18 cellular contexts compared by ENCODE assay signal in genomic region chr13:108272333-108272732, GRCh38. TPM values are rescaled to one million over a fixed set of nuclear protein-coding genes. Genes with fewer than 3 reads are reported as not detected.
DNase-seq lines count a peak whose midpoint lies in the region; ATAC-seq and TF ChIP-seq lines count a peak whose summit lies in the region.
"Had no signal": no experiment of that assay in that cellular context is flagged by ENCODE, and none has a peak within 500 bp of the region (broad histone marks: within the 10 kb centered on the region; RNA-seq: fewer than 3 reads in every experiment).

No MANE protein-coding gene starts in this region.

- H3K9ac ChIP-seq in mesenchymal stem cell (ENCODE audit: low read length): no peak overlapping the region

- H3K27ac Mint-ChIP-seq in WTC11 (no peak overlapping the region), GM23338 (no peak overlapping the region)
- H3K27ac Mint-ChIP-seq: activated CD4-positive, alpha-beta T cell treated with anti-CD3 and anti-CD28 coated beads for 36 hours had no signal

- H3K9me3 ChIP-seq in mesenchymal stem cell (ENCODE audit: control insufficient read depth, low read length): no peaks in the 10 kb centered on the region
- H3K9me3 ChIP-seq: colonic mucosa had no signal

- no peak overlapping the region for H4K8ac ChIP-seq in mesenchymal stem cell (ENCODE audit: low read length)

- H3K4me2 ChIP-seq in mesenchymal stem cell (ENCODE audit: low read length, poor library complexity, severe bottlenecking): no peak overlapping the region
- no peak overlapping the region for H3K4me2 ChIP-seq in GM23338

- no peak overlapping the region for H2AK5ac ChIP-seq in mesenchymal stem cell (ENCODE audit: low read length, severe bottlenecking)

- H3K4me3 Mint-ChIP-seq in WTC11 (no peak overlapping the region), GM23338 (no peak overlapping the region)
- H3K4me3 Mint-ChIP-seq: activated CD4-positive, alpha-beta T cell treated with anti-CD3 and anti-CD28 coated beads for 36 hours had no signal

- no peak overlapping the region for H3K14ac ChIP-seq in mesenchymal stem cell (ENCODE audit: low read length in 2 of 2)

- H3K36me3 Mint-ChIP-seq in WTC11: no peaks in the 10 kb centered on the region
- H3K36me3 Mint-ChIP-seq in GM23338 (ENCODE audit: low read depth): no peaks in the 10 kb centered on the region

- CTCF ChIA-PET in WTC11 (lab: Charles Lee): interaction anchor here (0.5 kb wide), 1 partner anchor 320 kb away, joined by 3 read pairs; no protein-coding TSS in a partner anchor

- H3K4me3 ChIP-seq in mesenchymal stem cell (ENCODE audit: insufficient read depth in 1 of 2, low read depth in 1 of 2, low read length in 2 of 2) (no peak overlapping the region), GM23338 (no peak overlapping the region)
- H3K4me3 ChIP-seq: colonic mucosa had no signal

- H3K9me2 ChIP-seq in GM23338 (ENCODE audit: insufficient read depth): no peaks in the 10 kb centered on the region

- POLR2A ChIA-PET in WTC11 (lab: Charles Lee): no interaction called here

- H2BK120ac ChIP-seq in mesenchymal stem cell (ENCODE audit: low read depth, low read length): no peak overlapping the region

- no peak overlapping the region for H3K4ac ChIP-seq in mesenchymal stem cell (ENCODE audit: low read depth in 1 of 2, low read length in 2 of 2)

- no peaks in the 10 kb centered on the region for H3K9me3 Mint-ChIP-seq in WTC11
- H3K9me3 Mint-ChIP-seq in GM23338: no peaks in the 10 kb centered on the region
- H3K9me3 Mint-ChIP-seq: CD8-positive, alpha-beta memory T cell had no signal

- TF ChIP-seq CTCF in WTC11 (IDR thresholded peaks at IDR 0.05) (no peak), GM23338 (conservative IDR thresholded peaks at IDR 0.05; ENCODE audit: low read depth in 2 of 2) (no peak)

- no peak overlapping the region for H2BK5ac ChIP-seq in mesenchymal stem cell (ENCODE audit: low read depth, low read length, poor library complexity, severe bottlenecking)

- H3F3A ChIP-seq in GM23338 (replicated peaks; ENCODE audit: low read depth): no peaks in the 10 kb centered on the region

- H3K27me3 Mint-ChIP-seq in WTC11 (ENCODE audit: low read depth) (no peaks in the 10 kb centered on the region), GM23338 (ENCODE audit: insufficient read depth, low read depth, poor library complexity) (no peaks in the 10 kb centered on the region)
- H3K27me3 Mint-ChIP-seq: activated CD4-positive, alpha-beta T cell treated with anti-CD3 and anti-CD28 coated beads for 36 hours had no signal

- H3K23ac ChIP-seq in mesenchymal stem cell (ENCODE audit: low read length in 2 of 2): no peak overlapping the region

- H4K20me1 ChIP-seq in GM23338 (replicated peaks; ENCODE audit: insufficient read depth): no peaks in the 10 kb centered on the region

- H3K4me1 Mint-ChIP-seq in WTC11 (peaks cover 11% of the 10 kb centered on the region), GM23338 (peaks cover 12% of the 10 kb centered on the region)

- H3K4me1 ChIP-seq in mesenchymal stem cell (ENCODE audit: control insufficient read depth, insufficient read depth, low read depth, low read length) (peaks cover 7% of the 10 kb centered on the region), GM23338 (ENCODE audit: insufficient read depth) (no peaks in the 10 kb centered on the region)
- H3K4me1 ChIP-seq: colonic mucosa had no signal

- no peaks in the 10 kb centered on the region for H3K27me3 ChIP-seq in mesenchymal stem cell (ENCODE audit: control insufficient read depth in 1 of 2, insufficient read depth in 1 of 2, low read length in 2 of 2)
- H3K27me3 ChIP-seq in GM23338 (ENCODE audit: insufficient read depth): no peaks in the 10 kb centered on the region
- H3K27me3 ChIP-seq: colonic mucosa had no signal

- DNase-seq in DMS53 (lab: John Stamatoyannopoulos, UW) (peak; percentile 19), DMS53 treated with DMSO at 0.1 percent for 48 hours (lab: John Stamatoyannopoulos, UW; ENCODE audit: unreplicated experiment) (no peak), KG1 (lab: John Stamatoyannopoulos, UW) (peak; percentile 8), astrocyte of the hippocampus (ENCODE audit: low read depth, low spot score) (peak; percentile 9), mesenchymal stem cell (peak; percentile 28), caudate nucleus (lab: John Stamatoyannopoulos, UW) (no peak), WTC11 (ENCODE audit: low spot score) (no peak), GM23338 (ENCODE audit: low spot score) (no peak)
- DNase-seq: activated CD4-positive, alpha-beta T cell treated with anti-CD3 and anti-CD28 coated beads for 36 hours; activated T-cell treated with anti-CD3 and anti-CD28 coated beads for 4 hours; CD8-positive, alpha-beta memory T cell; colonic mucosa; hypothalamus; NCI-H187 treated with DMSO at 0.1 percent for 48 hours; NCI-H526; stimulated activated CD4-positive, alpha-beta T cell treated with anti-CD3 and anti-CD28 coated beads, Interleukin-12 subunit alpha, Interleukin-12 subunit beta, amount 100 ng/mL, for 4 hours had no signal

- H3K18ac ChIP-seq in mesenchymal stem cell (ENCODE audit: low read depth in 1 of 2, low read length in 2 of 2): no peak overlapping the region

- H4K91ac ChIP-seq in mesenchymal stem cell (ENCODE audit: low read length): no peak overlapping the region

- no peaks in the 10 kb centered on the region for H3K79me1 ChIP-seq in mesenchymal stem cell (replicated peaks; ENCODE audit: low read length, poor library complexity, severe bottlenecking)

- no peaks in the 10 kb centered on the region for H3K36me3 ChIP-seq in mesenchymal stem cell (ENCODE audit: control insufficient read depth in 1 of 2, insufficient read depth in 2 of 2, low read depth in 1 of 2, low read length in 2 of 2)
- H3K36me3 ChIP-seq in GM23338 (ENCODE audit: insufficient read depth): no peaks in the 10 kb centered on the region
- H3K36me3 ChIP-seq: colonic mucosa had no signal

- no peak overlapping the region for H2AFZ ChIP-seq in mesenchymal stem cell (ENCODE audit: low read depth, low read length)
- no peak overlapping the region for H2AFZ ChIP-seq in GM23338

- H3K79me2 ChIP-seq in GM23338 (replicated peaks; ENCODE audit: insufficient read depth): no peaks in the 10 kb centered on the region

- ATAC-seq in WTC11 (no peak), GM23338 (no peak)
- ATAC-seq: activated CD4-positive, alpha-beta T cell treated with anti-CD3 and anti-CD28 coated beads for 36 hours; Panc1 had no signal

- H2BK12ac ChIP-seq in mesenchymal stem cell (ENCODE audit: low read length in 2 of 2): no peak overlapping the region

- no peak overlapping the region for H3K27ac ChIP-seq in mesenchymal stem cell (ENCODE audit: low read length, poor library complexity, severe bottlenecking)
- H3K27ac ChIP-seq in caudate nucleus (ENCODE audit: low read depth, low read length): no peak overlapping the region
- H3K27ac ChIP-seq in GM23338 (ENCODE audit: low read depth): no peak overlapping the region
- H3K27ac ChIP-seq: 22Rv1, colonic mucosa had no signal

- H2BK15ac ChIP-seq in mesenchymal stem cell (ENCODE audit: low read depth, poor library complexity, severe bottlenecking): no peak overlapping the region

TF ChIP-seq in WTC11, 78 proteins besides CTCF, POLR2A, EP300 and RAD21 (continues in another document):
- TF ChIP-seq MAX (CRISPR knock-in tag; IDR thresholded peaks at IDR 0.05) (no peak), ZBTB43 (CRISPR knock-in tag; IDR thresholded peaks at IDR 0.05) (no peak), NFE2L1 (CRISPR knock-in tag; IDR thresholded peaks at IDR 0.05) (no peak)

TF ChIP-seq in GM23338, 12 proteins besides CTCF, POLR2A, EP300 and RAD21 (continues in another document):
- TF ChIP-seq REST (IDR thresholded peaks at IDR 0.05; ENCODE audit: unreplicated experiment): no peak
- no peak for TF ChIP-seq ZNF331 (CRISPR knock-in tag; IDR thresholded peaks at IDR 0.05; ENCODE audit: low read depth)

RNA-seq across cellular contexts. Expression of gene TNFSF13B, which starts 2.8 kb away (rescaled TPM):
- polyA plus RNA-seq in mesenchymal stem cell (2013, experiment 1 of 2): 2.4 TPM
- polyA plus RNA-seq in mesenchymal stem cell (2013, experiment 2 of 2): 1.8 TPM
- total RNA-seq in WTC11 (2021): 0.39 TPM in 1 of 3 replicates, not detected in the others
- total RNA-seq in GM23338 (2014; rRNA removed; shearing (Covaris generic)): 0.10 TPM in 1 of 2 replicates, not detected in the other
- 0.55 TPM in 1 of 2 replicates, not detected in the other for polyA plus RNA-seq in GM23338 (2016; fragmentation: Nextera tagmentation; extraction: Ambion mirVana)

RNA-seq across cellular contexts. Expression of gene ABHD13, which starts 54.1 kb away (rescaled TPM):
- 8.3 TPM for polyA plus RNA-seq in mesenchymal stem cell (2013, experiment 1 of 2)
- 8.7 TPM for polyA plus RNA-seq in mesenchymal stem cell (2013, experiment 2 of 2)
- 5.1 to 5.4 TPM (median 5.4 TPM) in 3 replicates for total RNA-seq in WTC11 (2021)
- total RNA-seq in GM23338 (2014; rRNA removed; shearing (Covaris generic)): 10.4 and 10.9 TPM in 2 replicates
- polyA plus RNA-seq in GM23338 (2016; fragmentation: Nextera tagmentation; extraction: Ambion mirVana): 4.6 and 5.4 TPM in 2 replicates

RNA-seq across cellular contexts. Expression of gene LIG4, which starts 57.0 kb away (rescaled TPM):
- 10.1 TPM for polyA plus RNA-seq in mesenchymal stem cell (2013, experiment 1 of 2)
- polyA plus RNA-seq in mesenchymal stem cell (2013, experiment 2 of 2): 10.9 TPM
- total RNA-seq in WTC11 (2021): 5.7 to 6.0 TPM (median 5.9 TPM) in 3 replicates
- 4.9 and 5.6 TPM in 2 replicates for total RNA-seq in GM23338 (2014; rRNA removed; shearing (Covaris generic))
- polyA plus RNA-seq in GM23338 (2016; fragmentation: Nextera tagmentation; extraction: Ambion mirVana): 1.8 and 2.6 TPM in 2 replicates

Comparison
In these comparisons a context has a peak if more than half of its experiments do, and no peak if none do; other contexts are left out.
1. DNase-seq: peak in DMS53 (single experiment), KG1 (single experiment), astrocyte of the hippocampus (single experiment) and mesenchymal stem cell (single experiment); none in DMS53 treated with DMSO at 0.1 percent for 48 hours (single experiment), caudate nucleus (0 of 61), WTC11 (single experiment) and GM23338 (single experiment).